Comparison of ENCODE assay signal across 2 cellular contexts in the genomic region with DNA sequence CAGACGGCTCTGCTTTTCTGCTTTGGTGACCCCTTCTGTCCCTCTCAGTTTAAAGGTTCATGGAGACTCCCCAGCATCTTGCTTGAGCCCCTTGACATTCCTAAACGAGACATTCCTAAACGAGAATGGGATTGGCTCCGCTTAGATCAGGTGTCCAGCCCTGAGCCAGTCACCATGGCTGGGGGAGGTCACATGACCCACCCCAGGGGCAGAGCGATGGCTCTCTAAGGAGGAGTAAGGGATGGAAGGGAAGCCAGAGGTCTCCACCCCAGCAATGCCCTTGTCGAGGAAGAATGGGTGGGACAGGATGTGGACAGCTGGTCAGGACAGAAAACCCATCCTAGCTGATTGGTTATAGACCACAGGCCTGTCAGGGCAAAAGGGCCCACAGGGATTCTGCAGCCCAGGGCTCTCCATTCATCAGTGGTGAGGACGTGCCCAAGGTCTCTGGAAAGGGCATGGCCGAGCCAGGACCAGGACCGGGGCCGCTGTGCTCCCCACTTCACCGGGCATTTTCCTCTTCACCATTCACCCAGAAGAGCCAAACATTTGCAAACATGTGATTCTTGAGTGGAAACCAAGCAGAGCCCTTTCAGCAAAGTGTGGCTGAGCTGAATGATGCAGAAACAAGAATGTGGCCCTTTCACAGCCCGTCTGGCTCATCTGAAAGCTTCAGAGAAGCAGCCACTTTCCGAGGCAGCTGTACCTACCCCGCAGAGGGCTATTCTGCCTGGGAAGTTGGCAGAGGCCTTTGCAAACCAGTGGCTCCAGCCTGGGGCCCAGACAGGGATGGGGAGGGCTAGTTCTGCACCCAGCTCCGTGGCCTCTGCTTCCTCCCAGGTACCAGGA.
TF ChIP-seq lines count a peak whose summit lies in the region.

No MANE protein-coding gene starts in this region.

TF ChIP-seq in HCT116, 20 proteins besides CTCF, POLR2A, EP300 and RAD21:
- TF ChIP-seq ELF1 (IDR thresholded peaks at IDR 0.05; ENCODE audit: borderline replicate concordance, low read depth): no peak
TF ChIP-seq in HCT116: peak in this region for 0.

TF ChIP-seq in K562, 482 proteins besides CTCF, POLR2A, EP300 and RAD21:
- no peak for TF ChIP-seq HDAC3 (IDR thresholded peaks at IDR 0.05; ENCODE audit: borderline replicate concordance, partially characterized antibody)
- TF ChIP-seq, protein P1, sequence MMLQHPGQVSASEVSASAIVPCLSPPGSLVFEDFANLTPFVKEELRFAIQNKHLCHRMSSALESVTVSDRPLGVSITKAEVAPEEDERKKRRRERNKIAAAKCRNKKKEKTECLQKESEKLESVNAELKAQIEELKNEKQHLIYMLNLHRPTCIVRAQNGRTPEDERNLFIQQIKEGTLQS (IDR thresholded peaks at IDR 0.05): no peak
- TF ChIP-seq, protein P1 (CRISPR knock-in tag; conservative IDR thresholded peaks at IDR 0.05): peak; percentile 82
- TF ChIP-seq, protein P2, sequence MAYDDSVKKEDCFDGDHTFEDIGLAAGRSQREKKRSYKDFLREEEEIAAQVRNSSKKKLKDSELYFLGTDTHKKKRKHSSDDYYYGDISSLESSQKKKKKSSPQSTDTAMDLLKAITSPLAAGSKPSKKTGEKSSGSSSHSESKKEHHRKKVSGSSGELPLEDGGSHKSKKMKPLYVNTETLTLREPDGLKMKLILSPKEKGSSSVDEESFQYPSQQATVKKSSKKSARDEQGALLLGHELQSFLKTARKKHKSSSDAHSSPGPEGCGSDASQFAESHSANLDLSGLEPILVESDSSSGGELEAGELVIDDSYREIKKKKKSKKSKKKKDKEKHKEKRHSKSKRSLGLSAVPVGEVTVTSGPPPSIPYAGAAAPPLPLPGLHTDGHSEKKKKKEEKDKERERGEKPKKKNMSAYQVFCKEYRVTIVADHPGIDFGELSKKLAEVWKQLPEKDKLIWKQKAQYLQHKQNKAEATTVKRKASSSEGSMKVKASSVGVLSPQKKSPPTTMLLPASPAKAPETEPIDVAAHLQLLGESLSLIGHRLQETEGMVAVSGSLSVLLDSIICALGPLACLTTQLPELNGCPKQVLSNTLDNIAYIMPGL (CRISPR knock-in tag; IDR thresholded peaks at IDR 0.05): peak; percentile 63; the same call in 1 of the 2 replicates
